In the genomic region with DNA sequence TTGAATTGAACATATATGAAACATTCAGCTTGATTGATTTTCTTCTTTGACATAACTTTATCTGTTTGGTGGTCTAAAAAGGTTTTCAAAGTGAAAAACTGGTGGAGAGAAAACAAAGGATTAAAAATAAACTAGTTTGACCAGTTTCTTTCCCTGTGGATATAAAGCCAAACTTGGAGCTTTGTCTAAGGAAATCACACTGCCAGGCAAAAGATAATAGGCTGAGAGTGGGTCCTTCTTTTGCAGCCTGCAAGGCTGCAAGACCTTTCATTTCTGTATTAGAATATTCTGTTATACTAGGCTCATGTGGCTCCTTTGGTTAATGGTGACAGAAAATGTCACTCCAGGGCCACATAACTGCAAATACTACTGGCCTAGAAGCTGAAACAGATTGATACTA, we compare ENCODE assay signal across 15 cellular contexts.
DNase-seq lines count a peak whose midpoint lies in the region; ATAC-seq and TF ChIP-seq lines count a peak whose summit lies in the region.
"Had no signal": no experiment of that assay in that cellular context is flagged by ENCODE, and none has a peak within 500 bp of the region (broad histone marks: within the 10 kb centered on the region; RNA-seq: fewer than 3 reads in every experiment).

No MANE protein-coding gene starts in this region.

- H4K20me1 ChIP-seq in PC-3 (ENCODE audit: low read length): no peaks in the 10 kb centered on the region

- no peak overlapping the region for H3K4ac ChIP-seq in neuronal stem cell (ENCODE audit: low read length)

- no peak overlapping the region for H4K8ac ChIP-seq in neuronal stem cell (ENCODE audit: low read depth, low read length)

- no peak overlapping the region for H2AFZ ChIP-seq in PC-3 (ENCODE audit: low read length)
- H2AFZ ChIP-seq in neuronal stem cell (ENCODE audit: low read length): peak overlapping the region; percentile 12
- H2AFZ ChIP-seq: GM23248 had no signal

- H3K23ac ChIP-seq in neuronal stem cell (ENCODE audit: low read depth, low read length, poor library complexity): no peak overlapping the region

- H3K9ac ChIP-seq in PC-3 (ENCODE audit: low read length): no peak overlapping the region
- no peak overlapping the region for H3K9ac ChIP-seq in neuronal stem cell (ENCODE audit: low read depth, low read length, poor library complexity)
- H3K9ac ChIP-seq: GM23248 had no signal

- intact Hi-C loops in PC-3 (cut with micrococcal nuclease) (no loop called here), left colon (cut with DNase I, micrococcal nuclease) (no loop called here), heart right ventricle (cut with DNase I) (no loop called here)

- H3K27me3 ChIP-seq in PC-3 (ENCODE audit: low read length): no peaks in the 10 kb centered on the region
- H3K27me3 ChIP-seq in neuronal stem cell (ENCODE audit: control insufficient read depth in 3 of 3, insufficient read depth in 3 of 3, low read depth in 1 of 3, low read length in 3 of 3): no peaks in the 10 kb centered on the region
- H3K27me3 ChIP-seq in heart right ventricle: no peaks in the 10 kb centered on the region

- no TSS peak for BruUV-seq in PC-3 (replicated peaks; lab: Mats Ljungman, UMichigan)

- H3K79me1 ChIP-seq in neuronal stem cell (ENCODE audit: low read depth, low read length): no peaks in the 10 kb centered on the region

- H2BK120ac ChIP-seq in neuronal stem cell (ENCODE audit: low read depth, low read length): no peak overlapping the region

- DNase-seq in NCI-H748 (lab: John Stamatoyannopoulos, UW; ENCODE audit: unreplicated experiment): peak; percentile 61
- no peak for DNase-seq in NCI-H748 treated with DMSO at 0.1 percent for 48 hours (lab: John Stamatoyannopoulos, UW)
- peak; percentile 10 for DNase-seq in PC-3
- DNase-seq in neuronal stem cell (ENCODE audit: low spot score): no peak
- DNase-seq in left colon: no peak
- DNase-seq in heart right ventricle: no peak
- no peak for DNase-seq in stimulated activated CD4-positive, alpha-beta T cell treated with anti-CD3 and anti-CD28 coated beads, Interleukin-2, amount 100 ng/mL, for 24 hours
- DNase-seq: C1 segment of cervical spinal cord; Calu3; CD4-positive, alpha-beta T cell; DMS 273 treated with DMSO at 0.1 percent for 48 hours; DMS79 treated with DMSO at 0.1 percent for 48 hours; EL; GM23248; H7 had no signal

- H3K79me2 ChIP-seq in PC-3 (ENCODE audit: low read length): no peaks in the 10 kb centered on the region

- no peak overlapping the region for H2BK5ac ChIP-seq in neuronal stem cell (ENCODE audit: low read length)

- no peaks in the 10 kb centered on the region for H3K4me1 ChIP-seq in PC-3 (ENCODE audit: insufficient read depth, low read length)
- no peaks in the 10 kb centered on the region for H3K4me1 ChIP-seq in neuronal stem cell (ENCODE audit: control insufficient read depth in 2 of 2, insufficient read depth in 1 of 2, low read depth in 1 of 2, low read length in 2 of 2)
- peaks cover 0 to 5% (median 0%) of the 10 kb centered on the region in 9 donors for H3K4me1 ChIP-seq in heart right ventricle

- H3K9me3 ChIP-seq in PC-3 (ENCODE audit: low read length): no peaks in the 10 kb centered on the region
- H3K9me3 ChIP-seq in neuronal stem cell (replicated peaks in 1 of 2; ENCODE audit: control insufficient read depth in 2 of 2, insufficient read depth in 1 of 2, low read depth in 1 of 2, low read length in 2 of 2): peaks cover 0 to 5% of the 10 kb centered on the region in 2 donors
- no peaks in the 10 kb centered on the region for H3K9me3 ChIP-seq in heart right ventricle

- H3K4me2 ChIP-seq in PC-3 (ENCODE audit: low read length) (no peak overlapping the region), neuronal stem cell (ENCODE audit: insufficient read depth, low read length, poor library complexity, severe bottlenecking) (no peak overlapping the region)

- CTCF ChIA-PET in PC-3 (lab: Charles Lee): no interaction called here

- TF ChIP-seq CTCF in PC-3 (conservative IDR thresholded peaks at IDR 0.05; ENCODE audit: low read depth, low read length): no peak
- no peak for TF ChIP-seq CTCF in heart right ventricle (IDR thresholded peaks at IDR 0.05)

- H3K27ac ChIP-seq in PC-3 (ENCODE audit: low read length) (no peak overlapping the region), neuronal stem cell (replicated peaks; ENCODE audit: low read length) (no peak overlapping the region), heart right ventricle (no peak overlapping the region)
- H3K27ac ChIP-seq: GM23248 had no signal

- no peak overlapping the region for H4K91ac ChIP-seq in neuronal stem cell (ENCODE audit: low read depth, low read length, poor library complexity)

- POLR2A ChIA-PET in PC-3 (lab: Charles Lee; ENCODE audit: unreplicated experiment): no interaction called here

- no peak for ATAC-seq in PC-3
- no peak for ATAC-seq in left colon
- no peak for ATAC-seq in heart right ventricle

- H3K18ac ChIP-seq in neuronal stem cell (ENCODE audit: low read length): no peak overlapping the region

- no peaks in the 10 kb centered on the region for H3K36me3 ChIP-seq in PC-3 (ENCODE audit: low read depth, low read length)
- H3K36me3 ChIP-seq in neuronal stem cell (replicated peaks in 1 of 2; ENCODE audit: control insufficient read depth in 2 of 2, insufficient read depth in 2 of 2, low read length in 2 of 2): no peaks in the 10 kb centered on the region
- H3K36me3 ChIP-seq in heart right ventricle: no peaks in the 10 kb centered on the region

- no peak overlapping the region for H2BK15ac ChIP-seq in neuronal stem cell (ENCODE audit: low read length)

- H3K4me3 ChIP-seq in PC-3 (ENCODE audit: low read length) (no peak overlapping the region), neuronal stem cell (ENCODE audit: low read length in 2 of 2) (no peak overlapping the region), heart right ventricle (no peak overlapping the region)
- H3K4me3 ChIP-seq: GM23248 had no signal

- no peak overlapping the region for H3K14ac ChIP-seq in neuronal stem cell (ENCODE audit: low read length)

- no peak overlapping the region for H2BK12ac ChIP-seq in neuronal stem cell (ENCODE audit: low read length)

- H3F3A ChIP-seq in PC-3 (ENCODE audit: low read length, unreplicated experiment): no peaks in the 10 kb centered on the region

- no peaks in the 10 kb centered on the region for H3K9me2 ChIP-seq in PC-3 (replicated peaks; ENCODE audit: low read length)

- no peak overlapping the region for H2AK5ac ChIP-seq in neuronal stem cell (ENCODE audit: low read depth, low read length)

Comparison
In these comparisons a context has a peak if more than half of its experiments do, and no peak if none do; other contexts are left out.
1. DNase-seq: peak in NCI-H748 (single experiment) and PC-3 (single experiment); none in NCI-H748 treated with DMSO at 0.1 percent for 48 hours (single experiment), neuronal stem cell (single experiment), left colon (0 of 2), heart right ventricle (0 of 2) and stimulated activated CD4-positive, alpha-beta T cell treated with anti-CD3 and anti-CD28 coated beads, Interleukin-2, amount 100 ng/mL, for 24 hours (0 of 2).